ENCODE assay signal across 1 cellular context in genomic region chr3:64238971-64239667, GRCh38.
TF ChIP-seq lines count a peak whose summit lies in the region.

No MANE protein-coding gene starts in this region.

TF ChIP-seq in HEK293, 187 proteins besides CTCF, POLR2A, EP300 and RAD21 (continued from another document):
- TF ChIP-seq PATZ1 (tag by site-specific recombination; IDR thresholded peaks at IDR 0.05) (peak; percentile 90), ZIC2 (tag by site-specific recombination; IDR thresholded peaks at IDR 0.05) (peak; percentile 99), HIC1 (tag by site-specific recombination; IDR thresholded peaks at IDR 0.05) (peak; percentile 41; the same call in 1 of the 2 replicates), ZNF366 (tag by site-specific recombination; conservative IDR thresholded peaks at IDR 0.05) (peak; percentile 76), SP3 (tag by site-specific recombination; IDR thresholded peaks at IDR 0.05) (peak; percentile 27), GLIS2 (tag by site-specific recombination; IDR thresholded peaks at IDR 0.05) (peak; percentile 93), ZNF324 (tag by site-specific recombination; IDR thresholded peaks at IDR 0.05) (no peak), GLIS1 (tag by site-specific recombination; IDR thresholded peaks at IDR 0.05) (peak; percentile 98), ZNF830 (tag by site-specific recombination; IDR thresholded peaks at IDR 0.05; ENCODE audit: low read depth) (no peak), ZBTB20 (tag by site-specific recombination; IDR thresholded peaks at IDR 0.05) (0 out of 2 replicates have a peak, but pooled peaks have one; percentile 33), ZXDB (tag by site-specific recombination; IDR thresholded peaks at IDR 0.05) (peak; percentile 57), TRIM28 (IDR thresholded peaks at IDR 0.05; ENCODE audit: borderline replicate concordance, low read length) (peak; percentile 61; the same call in 1 of the 2 replicates), WT1 (tag by site-specific recombination; IDR thresholded peaks at IDR 0.05) (peak; percentile 98), ZNF677 (tag by site-specific recombination; IDR thresholded peaks at IDR 0.05) (no peak), IKZF3 (tag by site-specific recombination; IDR thresholded peaks at IDR 0.05) (peak; percentile 56), OSR2 (tag by site-specific recombination; IDR thresholded peaks at IDR 0.05) (peak; percentile 77), ZNF561 (tag by site-specific recombination; IDR thresholded peaks at IDR 0.05; ENCODE audit: borderline replicate concordance) (no peak), ZNF701 (tag by site-specific recombination; IDR thresholded peaks at IDR 0.05) (no peak), ZNF785 (tag by site-specific recombination; IDR thresholded peaks at IDR 0.05) (no peak), ZNF610 (tag by site-specific recombination; IDR thresholded peaks at IDR 0.05; ENCODE audit: borderline replicate concordance) (peak; percentile 56; the same call in 1 of the 2 replicates), FEZF1 (tag by site-specific recombination; IDR thresholded peaks at IDR 0.05) (peak; percentile 56; the same call in 1 of the 2 replicates), ZNF555 (tag by site-specific recombination; conservative IDR thresholded peaks at IDR 0.05) (no peak), ZNF423 (tag by site-specific recombination; IDR thresholded peaks at IDR 0.05) (peak; percentile 73; the same call in 1 of the 2 replicates), HOXA7 (CRISPR knock-in tag; IDR thresholded peaks at IDR 0.05; ENCODE audit: borderline replicate concordance) (no peak), ZNF600 (tag by site-specific recombination; IDR thresholded peaks at IDR 0.05) (peak; percentile 75)
- TF ChIP-seq, protein P1, sequence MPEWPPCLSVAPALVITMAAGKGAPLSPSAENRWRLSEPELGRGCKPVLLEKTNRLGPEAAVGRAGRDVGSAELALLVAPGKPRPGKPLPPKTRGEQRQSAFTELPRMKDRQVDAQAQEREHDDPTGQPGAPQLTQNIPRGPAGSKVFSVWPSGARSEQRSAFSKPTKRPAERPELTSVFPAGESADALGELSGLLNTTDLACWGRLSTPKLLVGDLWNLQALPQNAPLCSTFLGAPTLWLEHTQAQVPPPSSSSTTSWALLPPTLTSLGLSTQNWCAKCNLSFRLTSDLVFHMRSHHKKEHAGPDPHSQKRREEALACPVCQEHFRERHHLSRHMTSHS (tag by site-specific recombination; IDR thresholded peaks at IDR 0.05), result no peak
- TF ChIP-seq, protein P2, sequence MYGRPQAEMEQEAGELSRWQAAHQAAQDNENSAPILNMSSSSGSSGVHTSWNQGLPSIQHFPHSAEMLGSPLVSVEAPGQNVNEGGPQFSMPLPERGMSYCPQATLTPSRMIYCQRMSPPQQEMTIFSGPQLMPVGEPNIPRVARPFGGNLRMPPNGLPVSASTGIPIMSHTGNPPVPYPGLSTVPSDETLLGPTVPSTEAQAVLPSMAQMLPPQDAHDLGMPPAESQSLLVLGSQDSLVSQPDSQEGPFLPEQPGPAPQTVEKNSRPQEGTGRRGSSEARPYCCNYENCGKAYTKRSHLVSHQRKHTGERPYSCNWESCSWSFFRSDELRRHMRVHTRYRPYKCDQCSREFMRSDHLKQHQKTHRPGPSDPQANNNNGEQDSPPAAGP (tag by site-specific recombination; IDR thresholded peaks at IDR 0.05), result 0 out of 2 replicates have a peak, but pooled peaks have one; percentile 28
- TF ChIP-seq, protein P3, sequence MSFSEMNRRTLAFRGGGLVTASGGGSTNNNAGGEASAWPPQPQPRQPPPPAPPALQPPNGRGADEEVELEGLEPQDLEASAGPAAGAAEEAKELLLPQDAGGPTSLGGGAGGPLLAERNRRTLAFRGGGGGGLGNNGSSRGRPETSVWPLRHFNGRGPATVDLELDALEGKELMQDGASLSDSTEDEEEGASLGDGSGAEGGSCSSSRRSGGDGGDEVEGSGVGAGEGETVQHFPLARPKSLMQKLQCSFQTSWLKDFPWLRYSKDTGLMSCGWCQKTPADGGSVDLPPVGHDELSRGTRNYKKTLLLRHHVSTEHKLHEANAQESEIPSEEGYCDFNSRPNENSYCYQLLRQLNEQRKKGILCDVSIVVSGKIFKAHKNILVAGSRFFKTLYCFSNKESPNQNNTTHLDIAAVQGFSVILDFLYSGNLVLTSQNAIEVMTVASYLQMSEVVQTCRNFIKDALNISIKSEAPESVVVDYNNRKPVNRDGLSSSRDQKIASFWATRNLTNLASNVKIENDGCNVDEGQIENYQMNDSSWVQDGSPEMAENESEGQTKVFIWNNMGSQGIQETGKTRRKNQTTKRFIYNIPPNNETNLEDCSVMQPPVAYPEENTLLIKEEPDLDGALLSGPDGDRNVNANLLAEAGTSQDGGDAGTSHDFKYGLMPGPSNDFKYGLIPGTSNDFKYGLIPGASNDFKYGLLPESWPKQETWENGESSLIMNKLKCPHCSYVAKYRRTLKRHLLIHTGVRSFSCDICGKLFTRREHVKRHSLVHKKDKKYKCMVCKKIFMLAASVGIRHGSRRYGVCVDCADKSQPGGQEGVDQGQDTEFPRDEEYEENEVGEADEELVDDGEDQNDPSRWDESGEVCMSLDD (tag by site-specific recombination; IDR thresholded peaks at IDR 0.05), result no peak
TF ChIP-seq in HEK293: peak in this region for 31.
